Comparison of ENCODE assay signal across 2 cellular contexts in the genomic region with DNA sequence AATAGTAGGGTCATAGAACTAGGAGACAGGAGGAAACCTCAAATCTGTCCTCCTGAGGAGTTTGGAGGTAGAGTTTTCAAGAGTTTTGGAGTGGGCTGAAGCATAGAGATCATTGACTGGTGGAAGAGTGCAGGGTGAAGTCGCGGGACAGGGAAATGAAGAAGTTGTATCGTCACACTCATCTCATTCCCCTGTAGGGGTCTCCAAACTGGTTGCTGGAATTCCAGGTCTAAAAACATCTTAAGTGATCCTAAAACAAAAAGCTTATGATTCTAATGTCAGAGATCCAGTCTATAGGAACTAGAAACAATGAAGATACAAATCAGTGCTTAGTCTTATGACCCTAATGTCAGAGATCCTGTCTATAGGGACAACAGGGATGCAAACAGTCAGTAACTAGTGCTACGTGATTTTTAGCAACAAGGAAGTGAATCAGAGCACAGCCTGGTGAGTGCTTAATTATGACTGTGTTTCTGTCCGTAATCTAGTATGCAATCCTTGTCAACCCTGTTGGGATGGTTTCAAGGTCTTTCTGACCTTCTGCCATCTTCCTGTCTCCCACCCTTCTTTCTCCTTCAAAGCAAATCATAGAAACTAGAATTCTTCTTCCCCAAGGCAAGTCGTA.
TF ChIP-seq lines count a peak whose summit lies in the region.

No MANE protein-coding gene starts in this region.

TF ChIP-seq in GM23338, 12 proteins besides CTCF, POLR2A, EP300 and RAD21:
- no peak for TF ChIP-seq ZNF114 (CRISPR knock-in tag; IDR thresholded peaks at IDR 0.05)
- TF ChIP-seq, protein P1, sequence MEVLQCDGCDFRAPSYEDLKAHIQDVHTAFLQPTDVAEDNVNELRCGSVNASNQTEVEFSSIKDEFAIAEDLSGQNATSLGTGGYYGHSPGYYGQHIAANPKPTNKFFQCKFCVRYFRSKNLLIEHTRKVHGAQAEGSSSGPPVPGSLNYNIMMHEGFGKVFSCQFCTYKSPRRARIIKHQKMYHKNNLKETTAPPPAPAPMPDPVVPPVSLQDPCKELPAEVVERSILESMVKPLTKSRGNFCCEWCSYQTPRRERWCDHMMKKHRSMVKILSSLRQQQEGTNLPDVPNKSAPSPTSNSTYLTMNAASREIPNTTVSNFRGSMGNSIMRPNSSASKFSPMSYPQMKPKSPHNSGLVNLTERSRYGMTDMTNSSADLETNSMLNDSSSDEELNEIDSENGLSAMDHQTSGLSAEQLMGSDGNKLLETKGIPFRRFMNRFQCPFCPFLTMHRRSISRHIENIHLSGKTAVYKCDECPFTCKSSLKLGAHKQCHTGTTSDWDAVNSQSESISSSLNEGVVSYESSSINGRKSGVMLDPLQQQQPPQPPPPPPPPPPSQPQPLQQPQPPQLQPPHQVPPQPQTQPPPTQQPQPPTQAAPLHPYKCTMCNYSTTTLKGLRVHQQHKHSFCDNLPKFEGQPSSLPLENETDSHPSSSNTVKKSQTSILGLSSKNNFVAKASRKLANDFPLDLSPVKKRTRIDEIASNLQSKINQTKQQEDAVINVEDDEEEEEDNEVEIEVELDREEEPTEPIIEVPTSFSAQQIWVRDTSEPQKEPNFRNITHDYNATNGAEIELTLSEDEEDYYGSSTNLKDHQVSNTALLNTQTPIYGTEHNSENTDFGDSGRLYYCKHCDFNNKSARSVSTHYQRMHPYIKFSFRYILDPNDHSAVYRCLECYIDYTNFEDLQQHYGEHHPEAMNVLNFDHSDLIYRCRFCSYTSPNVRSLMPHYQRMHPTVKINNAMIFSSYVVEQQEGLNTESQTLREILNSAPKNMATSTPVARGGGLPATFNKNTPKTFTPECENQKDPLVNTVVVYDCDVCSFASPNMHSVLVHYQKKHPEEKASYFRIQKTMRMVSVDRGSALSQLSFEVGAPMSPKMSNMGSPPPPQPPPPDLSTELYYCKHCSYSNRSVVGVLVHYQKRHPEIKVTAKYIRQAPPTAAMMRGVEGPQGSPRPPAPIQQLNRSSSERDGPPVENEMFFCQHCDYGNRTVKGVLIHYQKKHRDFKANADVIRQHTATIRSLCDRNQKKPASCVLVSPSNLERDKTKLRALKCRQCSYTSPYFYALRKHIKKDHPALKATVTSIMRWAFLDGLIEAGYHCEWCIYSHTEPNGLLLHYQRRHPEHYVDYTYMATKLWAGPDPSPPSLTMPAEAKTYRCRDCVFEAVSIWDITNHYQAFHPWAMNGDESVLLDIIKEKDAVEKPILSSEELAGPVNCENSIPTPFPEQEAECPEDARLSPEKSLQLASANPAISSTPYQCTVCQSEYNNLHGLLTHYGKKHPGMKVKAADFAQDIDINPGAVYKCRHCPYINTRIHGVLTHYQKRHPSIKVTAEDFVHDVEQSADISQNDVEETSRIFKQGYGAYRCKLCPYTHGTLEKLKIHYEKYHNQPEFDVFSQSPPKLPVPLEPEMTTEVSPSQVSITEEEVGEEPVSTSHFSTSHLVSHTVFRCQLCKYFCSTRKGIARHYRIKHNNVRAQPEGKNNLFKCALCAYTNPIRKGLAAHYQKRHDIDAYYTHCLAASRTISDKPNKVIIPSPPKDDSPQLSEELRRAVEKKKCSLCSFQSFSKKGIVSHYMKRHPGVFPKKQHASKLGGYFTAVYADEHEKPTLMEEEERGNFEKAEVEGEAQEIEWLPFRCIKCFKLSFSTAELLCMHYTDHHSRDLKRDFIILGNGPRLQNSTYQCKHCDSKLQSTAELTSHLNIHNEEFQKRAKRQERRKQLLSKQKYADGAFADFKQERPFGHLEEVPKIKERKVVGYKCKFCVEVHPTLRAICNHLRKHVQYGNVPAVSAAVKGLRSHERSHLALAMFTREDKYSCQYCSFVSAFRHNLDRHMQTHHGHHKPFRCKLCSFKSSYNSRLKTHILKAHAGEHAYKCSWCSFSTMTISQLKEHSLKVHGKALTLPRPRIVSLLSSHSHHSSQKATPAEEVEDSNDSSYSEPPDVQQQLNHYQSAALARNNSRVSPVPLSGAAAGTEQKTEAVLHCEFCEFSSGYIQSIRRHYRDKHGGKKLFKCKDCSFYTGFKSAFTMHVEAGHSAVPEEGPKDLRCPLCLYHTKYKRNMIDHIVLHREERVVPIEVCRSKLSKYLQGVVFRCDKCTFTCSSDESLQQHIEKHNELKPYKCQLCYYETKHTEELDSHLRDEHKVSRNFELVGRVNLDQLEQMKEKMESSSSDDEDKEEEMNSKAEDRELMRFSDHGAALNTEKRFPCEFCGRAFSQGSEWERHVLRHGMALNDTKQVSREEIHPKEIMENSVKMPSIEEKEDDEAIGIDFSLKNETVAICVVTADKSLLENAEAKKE (CRISPR knock-in tag; IDR thresholded peaks at IDR 0.05): 0 out of 2 replicates have a peak, but pooled peaks have one; percentile 12

TF ChIP-seq in endothelial cell of umbilical vein, 7 proteins besides CTCF, POLR2A, EP300 and RAD21:
- no peak for TF ChIP-seq EZH2 (IDR thresholded peaks at IDR 0.05; ENCODE audit: borderline replicate concordance, low read depth, low read length, severe bottlenecking)
- no peak for TF ChIP-seq FOS (IDR thresholded peaks at IDR 0.05; ENCODE audit: borderline replicate concordance, insufficient read depth, low read length)
- TF ChIP-seq GATA2 (IDR thresholded peaks at IDR 0.05; ENCODE audit: insufficient read depth, insufficient read length, low read depth, low read length): no peak
- no peak for TF ChIP-seq JUN (IDR thresholded peaks at IDR 0.05; ENCODE audit: borderline replicate concordance, insufficient read depth, insufficient read length, low read depth)
- TF ChIP-seq, protein P2, sequence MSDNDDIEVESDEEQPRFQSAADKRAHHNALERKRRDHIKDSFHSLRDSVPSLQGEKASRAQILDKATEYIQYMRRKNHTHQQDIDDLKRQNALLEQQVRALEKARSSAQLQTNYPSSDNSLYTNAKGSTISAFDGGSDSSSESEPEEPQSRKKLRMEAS (IDR thresholded peaks at IDR 0.05; ENCODE audit: insufficient read depth, insufficient read length): no peak
- TF ChIP-seq POLR2AphosphoS5 (IDR thresholded peaks at IDR 0.05; ENCODE audit: insufficient read depth, low read depth, low read length): no peak
- no peak for TF ChIP-seq MYC (IDR thresholded peaks at IDR 0.05; ENCODE audit: low read depth, low read length)
